9 cellular contexts compared by ENCODE assay signal in the genomic region with DNA sequence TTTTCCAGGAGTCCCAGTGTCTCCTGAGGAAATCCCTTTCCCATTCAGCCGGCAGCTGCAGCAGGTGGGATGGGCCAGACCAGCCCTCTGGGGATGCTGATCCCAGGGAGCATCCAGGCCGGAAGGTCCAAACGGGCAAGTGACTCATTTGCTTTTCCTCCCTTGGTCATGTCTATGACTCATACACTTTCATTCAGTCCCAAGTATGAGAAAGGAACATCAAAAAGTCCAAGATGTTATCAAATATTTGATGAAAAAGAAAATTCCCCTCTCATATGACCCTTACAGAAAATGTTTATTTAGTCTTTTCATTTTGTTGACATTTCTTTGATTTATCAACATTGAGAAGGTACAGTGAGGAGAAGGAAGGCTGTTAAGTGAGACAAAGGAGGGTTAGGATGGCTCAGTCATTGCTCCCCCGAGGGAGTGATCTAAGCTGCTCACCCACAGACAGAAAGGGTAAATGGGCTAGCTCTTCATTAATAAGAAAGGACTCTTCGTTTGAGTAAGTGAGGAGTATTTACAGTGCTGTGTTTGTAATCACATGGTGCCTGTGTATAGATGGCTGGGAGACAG.
DNase-seq lines count a peak whose midpoint lies in the region; ATAC-seq, FAIRE-seq and TF ChIP-seq lines count a peak whose summit lies in the region.
"Had no signal": no experiment of that assay in that cellular context is flagged by ENCODE, and none has a peak within 500 bp of the region (broad histone marks: within the 10 kb centered on the region; RNA-seq: fewer than 3 reads in every experiment).

No MANE protein-coding gene starts in this region.

- no peaks in the 10 kb centered on the region for H3K9me3 Mint-ChIP-seq in glutamatergic neuron (ENCODE audit: unreplicated experiment)
- no peaks in the 10 kb centered on the region for H3K9me3 Mint-ChIP-seq in stimulated activated effector memory CD8-positive, alpha-beta T cell treated with anti-CD3 and anti-CD28 coated beads, Interleukin-12 subunit alpha, Interleukin-12 subunit beta, amount 100 ng/mL, for 72 hours

- FAIRE-seq in H54 (lab: Jason Lieb, UNC): peak; percentile 83
- FAIRE-seq: H1 had no signal

- DNase-seq in H54 (ENCODE audit: insufficient read length, low spot score) (peak; percentile 82), SK-MEL-5 (ENCODE audit: low read depth, low spot score) (peak; percentile 92), glutamatergic neuron (peak; percentile 18), T-helper 17 cell (no peak), T-helper 2 cell (no peak)
- no peak for DNase-seq in stimulated activated effector memory CD8-positive, alpha-beta T cell treated with anti-CD3 and anti-CD28 coated beads, Interleukin-12 subunit alpha, Interleukin-12 subunit beta, amount 100 ng/mL, for 72 hours (ENCODE audit: low spot score in 2 of 2)
- no peak for DNase-seq in stimulated activated naive CD4-positive, alpha-beta T cell treated with Interleukin-2 at 50 U/mL for 16 hours (lab: John Stamatoyannopoulos, UW)

- peaks cover 2% of the 10 kb centered on the region for H3K27me3 Mint-ChIP-seq in glutamatergic neuron (ENCODE audit: unreplicated experiment)
- no peaks in the 10 kb centered on the region for H3K27me3 Mint-ChIP-seq in T-helper 17 cell

- H3K4me1 Mint-ChIP-seq in glutamatergic neuron (ENCODE audit: low read depth, unreplicated experiment) (peaks cover 2% of the 10 kb centered on the region), T-helper 17 cell (peaks cover 8% of the 10 kb centered on the region)
- H3K4me1 Mint-ChIP-seq in stimulated activated effector memory CD8-positive, alpha-beta T cell treated with anti-CD3 and anti-CD28 coated beads, Interleukin-12 subunit alpha, Interleukin-12 subunit beta, amount 100 ng/mL, for 72 hours: no peaks in the 10 kb centered on the region

- no peak overlapping the region for H3K4me3 Mint-ChIP-seq in glutamatergic neuron (ENCODE audit: unreplicated experiment)
- no peak overlapping the region for H3K4me3 Mint-ChIP-seq in stimulated activated effector memory CD8-positive, alpha-beta T cell treated with anti-CD3 and anti-CD28 coated beads, Interleukin-12 subunit alpha, Interleukin-12 subunit beta, amount 100 ng/mL, for 72 hours
- no peak overlapping the region for H3K4me3 Mint-ChIP-seq in T-helper 17 cell

- ATAC-seq in stimulated activated effector memory CD8-positive, alpha-beta T cell treated with anti-CD3 and anti-CD28 coated beads, Interleukin-12 subunit alpha, Interleukin-12 subunit beta, amount 100 ng/mL, for 72 hours: peak; percentile 53
- ATAC-seq in T-helper 17 cell (no peak), HG02973 (IDR thresholded peaks at IDR 0.05; ENCODE audit: unreplicated experiment) (no peak)

- TF ChIP-seq POLR2A in H54 (IDR thresholded peaks at IDR 0.05; ENCODE audit: low read depth, low read length): no peak

- H3K27ac Mint-ChIP-seq in glutamatergic neuron (ENCODE audit: unreplicated experiment) (peak overlapping the region; percentile 24), T-helper 17 cell (no peak overlapping the region)
- no peak overlapping the region for H3K27ac Mint-ChIP-seq in stimulated activated effector memory CD8-positive, alpha-beta T cell treated with anti-CD3 and anti-CD28 coated beads, Interleukin-12 subunit alpha, Interleukin-12 subunit beta, amount 100 ng/mL, for 72 hours

- H3K36me3 Mint-ChIP-seq in glutamatergic neuron (ENCODE audit: unreplicated experiment) (no peaks in the 10 kb centered on the region), T-helper 17 cell (ENCODE audit: low read depth) (no peaks in the 10 kb centered on the region)
- no peaks in the 10 kb centered on the region for H3K36me3 Mint-ChIP-seq in stimulated activated effector memory CD8-positive, alpha-beta T cell treated with anti-CD3 and anti-CD28 coated beads, Interleukin-12 subunit alpha, Interleukin-12 subunit beta, amount 100 ng/mL, for 72 hours

- no peaks in the 10 kb centered on the region for H3K9me3 ChIP-seq in T-helper 17 cell (ENCODE audit: control insufficient read depth, low read length, poor library complexity, severe bottlenecking)

- in situ Hi-C loops in SK-MEL-5 (cut with HindIII; ENCODE audit: low pct_unique_long_range_greater_than_20kb, low sequenced_read_pairs): no loop called here

- TF ChIP-seq CTCF in glutamatergic neuron (IDR thresholded peaks at IDR 0.05; ENCODE audit: partially characterized antibody, unreplicated experiment): no peak

Comparison
In these comparisons a context has a peak if more than half of its experiments do, and no peak if none do; other contexts are left out.
1. DNase-seq: peak in H54 (single experiment), SK-MEL-5 (single experiment) and glutamatergic neuron (single experiment); none in stimulated activated effector memory CD8-positive, alpha-beta T cell treated with anti-CD3 and anti-CD28 coated beads, Interleukin-12 subunit alpha, Interleukin-12 subunit beta, amount 100 ng/mL, for 72 hours (0 of 2), stimulated activated naive CD4-positive, alpha-beta T cell treated with Interleukin-2 at 50 U/mL for 16 hours (single experiment), T-helper 17 cell (0 of 3) and T-helper 2 cell (0 of 5).